Comparison of ENCODE assay signal across 21 cellular contexts in genomic region chr9:123120131-123120530, GRCh38.
A peak's percentile ranks its signal among the peaks of the same experiment; 100 is the strongest.
DNase-seq lines count a peak whose midpoint lies in the region; ATAC-seq and TF ChIP-seq lines count a peak whose summit lies in the region.
"Had no signal": no experiment of that assay in that cellular context is flagged by ENCODE, and none has a peak within 500 bp of the region (broad histone marks: within the 10 kb centered on the region; RNA-seq: fewer than 3 reads in every experiment).

No MANE protein-coding gene starts in this region.

- no peak overlapping the region for H3K4me3 Mint-ChIP-seq in activated CD4-positive, alpha-beta T cell treated with anti-CD3 and anti-CD28 coated beads for 36 hours
- H3K4me3 Mint-ChIP-seq in activated CD4-positive, alpha-beta T cell treated with anti-CD3 and anti-CD28 coated beads, Interleukin-2, amount 10 ng/mL, durations not matched to agents 7 days and 5 days = no peak overlapping the region
- H3K4me3 Mint-ChIP-seq: neural crest cell had no signal

- TF ChIP-seq CTCF in lower leg skin (IDR thresholded peaks at IDR 0.05) = no peak

- peaks cover 6% of the 10 kb centered on the region for H3K4me1 Mint-ChIP-seq in activated CD4-positive, alpha-beta T cell treated with anti-CD3 and anti-CD28 coated beads for 36 hours
- H3K4me1 Mint-ChIP-seq in activated CD4-positive, alpha-beta T cell treated with anti-CD3 and anti-CD28 coated beads, Interleukin-2, amount 10 ng/mL, durations not matched to agents 7 days and 5 days = no peaks in the 10 kb centered on the region

- POLR2A ChIA-PET in activated CD4-positive, alpha-beta T cell treated with anti-CD3 and anti-CD28 coated beads for 36 hours (lab: Charles Lee) = interaction anchor here (0.5 kb wide), 1 partner anchor 33 kb away, joined by 3 read pairs; no protein-coding TSS in a partner anchor
- POLR2A ChIA-PET in activated CD4-positive, alpha-beta T cell treated with anti-CD3 and anti-CD28 coated beads, Interleukin-2, amount 10 ng/mL, durations not matched to agents 7 days and 5 days (lab: Charles Lee) = no interaction called here

- H3K9ac ChIP-seq in stomach smooth muscle (ENCODE audit: low read length in 2 of 2) = no peak overlapping the region
- H3K9ac ChIP-seq: BLaER1 had no signal

- no peaks in the 10 kb centered on the region for H3K9me3 Mint-ChIP-seq in activated CD4-positive, alpha-beta T cell treated with anti-CD3 and anti-CD28 coated beads for 36 hours (ENCODE audit: low read depth)
- H3K9me3 Mint-ChIP-seq in activated CD4-positive, alpha-beta T cell treated with anti-CD3 and anti-CD28 coated beads, Interleukin-2, amount 10 ng/mL, durations not matched to agents 7 days and 5 days = no peaks in the 10 kb centered on the region
- H3K9me3 Mint-ChIP-seq: neural crest cell had no signal

- no peak overlapping the region for H3K4me3 ChIP-seq in stomach smooth muscle (ENCODE audit: low read length in 2 of 2)
- no peak overlapping the region for H3K4me3 ChIP-seq in lower leg skin (ENCODE audit: low read depth, poor library complexity, severe bottlenecking)
- H3K4me3 ChIP-seq: BLaER1, prostate gland, SK-N-MC had no signal

- H3K27ac Mint-ChIP-seq in activated CD4-positive, alpha-beta T cell treated with anti-CD3 and anti-CD28 coated beads for 36 hours = no peak overlapping the region
- no peak overlapping the region for H3K27ac Mint-ChIP-seq in activated CD4-positive, alpha-beta T cell treated with anti-CD3 and anti-CD28 coated beads, Interleukin-2, amount 10 ng/mL, durations not matched to agents 7 days and 5 days

- peaks cover 33% of the 10 kb centered on the region for H3K4me1 ChIP-seq in stomach smooth muscle (ENCODE audit: control insufficient read depth, insufficient read depth, low read length)
- H3K4me1 ChIP-seq: BLaER1, prostate gland had no signal

- no peaks in the 10 kb centered on the region for H3K9me3 ChIP-seq in stomach smooth muscle (ENCODE audit: control insufficient read depth in 2 of 2, low read length in 2 of 2)
- H3K9me3 ChIP-seq: BLaER1, prostate gland had no signal

- no peaks in the 10 kb centered on the region for H3K27me3 Mint-ChIP-seq in activated CD4-positive, alpha-beta T cell treated with anti-CD3 and anti-CD28 coated beads for 36 hours
- no peaks in the 10 kb centered on the region for H3K27me3 Mint-ChIP-seq in activated CD4-positive, alpha-beta T cell treated with anti-CD3 and anti-CD28 coated beads, Interleukin-2, amount 10 ng/mL, durations not matched to agents 7 days and 5 days

- no peaks in the 10 kb centered on the region for H3K27me3 ChIP-seq in stomach smooth muscle (ENCODE audit: control insufficient read depth in 1 of 2, insufficient read depth in 2 of 2, low read length in 2 of 2)
- H3K27me3 ChIP-seq: BLaER1 had no signal

- TF ChIP-seq POLR2A in lower leg skin (IDR thresholded peaks at IDR 0.05) = no peak

- DNase-seq in activated CD4-positive, alpha-beta T cell treated with anti-CD3 and anti-CD28 coated beads for 36 hours = no peak
- no peak for DNase-seq in activated CD4-positive, alpha-beta T cell treated with anti-CD3 and anti-CD28 coated beads, Interleukin-2, amount 10 ng/mL, durations not matched to agents 7 days and 5 days
- DNase-seq in NCI-H146 treated with DMSO at 0.1 percent for 48 hours (lab: John Stamatoyannopoulos, UW; ENCODE audit: unreplicated experiment) (peak; percentile 49), astrocyte of the hippocampus (ENCODE audit: low read depth, low spot score) (peak; percentile 73), hippocampal formation (lab: John Stamatoyannopoulos, UW) (no peak), hypothalamus (lab: John Stamatoyannopoulos, UW) (no peak), lower leg skin (ENCODE audit: low spot score in 2 of 2) (no peak)
- DNase-seq: activated CD4-positive, alpha-beta T cell treated with anti-CD3 and anti-CD28 coated beads, Interleukin-2, amount 50 U/mL, for 4 hours; aorta; Calu3; IMR-90; NCI-H1694; stimulated activated naive CD4-positive, alpha-beta T cell treated with Interleukin-2 at 50 U/mL for 16 hours; T-helper 2 cell had no signal

- H3K27ac ChIP-seq in stomach smooth muscle (ENCODE audit: low read length) = peak overlapping the region; percentile 61
- H3K27ac ChIP-seq: 22Rv1, BLaER1, prostate gland, SK-N-MC had no signal

- H3K36me3 Mint-ChIP-seq in activated CD4-positive, alpha-beta T cell treated with anti-CD3 and anti-CD28 coated beads for 36 hours (ENCODE audit: low read depth) = peaks cover 4% of the 10 kb centered on the region
- no peaks in the 10 kb centered on the region for H3K36me3 Mint-ChIP-seq in activated CD4-positive, alpha-beta T cell treated with anti-CD3 and anti-CD28 coated beads, Interleukin-2, amount 10 ng/mL, durations not matched to agents 7 days and 5 days (ENCODE audit: low read depth)

- WGBS in lower leg skin, 2 donors = 76 to 86% methylated on average over 5 of the region's 5 CpGs

- intact Hi-C loops in activated CD4-positive, alpha-beta T cell treated with anti-CD3 and anti-CD28 coated beads for 36 hours (cut with DNase I, micrococcal nuclease) = no loop called here
- intact Hi-C loops in lower leg skin (cut with DNase I; ENCODE audit: low total_unique reads) = no loop called here

- no peaks in the 10 kb centered on the region for H3K36me3 ChIP-seq in stomach smooth muscle (ENCODE audit: control insufficient read depth in 2 of 2, insufficient read depth in 2 of 2, low read length in 2 of 2)
- H3K36me3 ChIP-seq: prostate gland had no signal

- CTCF ChIA-PET in activated CD4-positive, alpha-beta T cell treated with anti-CD3 and anti-CD28 coated beads for 36 hours (lab: Charles Lee) = interaction anchor here (1.7 kb wide), 1 partner anchor 229 kb away, joined by 4 read pairs; no protein-coding TSS in a partner anchor
- CTCF ChIA-PET in activated CD4-positive, alpha-beta T cell treated with anti-CD3 and anti-CD28 coated beads, Interleukin-2, amount 10 ng/mL, durations not matched to agents 7 days and 5 days (lab: Charles Lee) = no interaction called here

- ATAC-seq in activated CD4-positive, alpha-beta T cell treated with anti-CD3 and anti-CD28 coated beads for 36 hours = peak; percentile 53
- ATAC-seq: left lobe of liver had no signal

Comparison
In these comparisons a context has a peak if more than half of its experiments do, and no peak if none do; other contexts are left out.
1. DNase-seq: peak in NCI-H146 treated with DMSO at 0.1 percent for 48 hours (single experiment) and astrocyte of the hippocampus (single experiment); none in activated CD4-positive, alpha-beta T cell treated with anti-CD3 and anti-CD28 coated beads for 36 hours (single experiment), activated CD4-positive, alpha-beta T cell treated with anti-CD3 and anti-CD28 coated beads, Interleukin-2, amount 10 ng/mL, durations not matched to agents 7 days and 5 days (single experiment), hippocampal formation (0 of 2), hypothalamus (0 of 51) and lower leg skin (0 of 2).